In genomic region chr6:108330806-108331205, GRCh38 we compare ENCODE assay signal across 25 cellular contexts. TPM values are rescaled to one million over a fixed set of nuclear protein-coding genes. Genes with fewer than 3 reads are reported as not detected.
DNase-seq lines count a peak whose midpoint lies in the region; ATAC-seq, FAIRE-seq and TF ChIP-seq lines count a peak whose summit lies in the region.
"Had no signal": no experiment of that assay in that cellular context is flagged by ENCODE, and none has a peak within 500 bp of the region (broad histone marks: within the 10 kb centered on the region; RNA-seq: fewer than 3 reads in every experiment).

No MANE protein-coding gene starts in this region.

- CTCF ChIA-PET in HepG2 (lab: Yijun Ruan, JAX; ENCODE audit: low intra/inter-chr PET ratio, low total read pairs), result no interaction called here

- H3K4me3 ChIP-seq in HepG2 (replicated peaks in 1 of 3; ENCODE audit: insufficient read depth in 1 of 3, low read depth in 2 of 3, low read length in 3 of 3) (no peak overlapping the region), right lobe of liver (no peak overlapping the region), ascending aorta (no peak overlapping the region)
- H3K4me3 ChIP-seq: BLaER1 treated with 17β-estradiol and CSF1 and Interleukin-3, amounts not matched to agents 10 nM and 100 nM; GM23338 had no signal

- in situ Hi-C loops in HepG2 (cut with HindIII; ENCODE audit: extremely low pct_ligation_motif_present, low pct_unique_long_range_greater_than_20kb), result no loop called here

- H4K20me1 ChIP-seq in HepG2 (ENCODE audit: insufficient read depth, low read length), result no peaks in the 10 kb centered on the region
- H4K20me1 ChIP-seq: BLaER1 treated with 17β-estradiol and CSF1 and Interleukin-3, amounts not matched to agents 10 nM and 100 nM had no signal

- H3K27me3 ChIP-seq in HepG2 (ENCODE audit: control insufficient read depth in 1 of 2, insufficient read depth in 2 of 2, low read length in 2 of 2) (no peaks in the 10 kb centered on the region; a peak in 1 of 5 replicates), right lobe of liver (no peaks in the 10 kb centered on the region), ascending aorta (no peaks in the 10 kb centered on the region)
- H3K27me3 ChIP-seq: BE2C; BLaER1 treated with 17β-estradiol and CSF1 and Interleukin-3, amounts not matched to agents 10 nM and 100 nM had no signal

- H3K9ac ChIP-seq in HepG2 (ENCODE audit: insufficient read depth, low read depth, low read length), result no peak overlapping the region
- H3K9ac ChIP-seq: BLaER1 treated with 17β-estradiol and CSF1 and Interleukin-3, amounts not matched to agents 10 nM and 100 nM had no signal

- H3K4me1 ChIP-seq in HepG2 (ENCODE audit: insufficient read depth, low read length), result no peaks in the 10 kb centered on the region
- no peaks in the 10 kb centered on the region for H3K4me1 ChIP-seq in right lobe of liver
- H3K4me1 ChIP-seq in ascending aorta, result no peaks in the 10 kb centered on the region
- H3K4me1 ChIP-seq: BE2C; BLaER1 treated with 17β-estradiol and CSF1 and Interleukin-3, amounts not matched to agents 10 nM and 100 nM had no signal

- H3K36me3 ChIP-seq in HepG2 (replicated peaks in 1 of 2; ENCODE audit: control insufficient read depth in 1 of 2, insufficient read depth in 2 of 2, low read length in 2 of 2) (peaks cover 1 to 12% of the 10 kb centered on the region in 2 experiments; a peak in 1 of 5 replicates), right lobe of liver (no peaks in the 10 kb centered on the region), ascending aorta (peaks cover 0 to 10% of the 10 kb centered on the region in 2 donors)
- H3K36me3 ChIP-seq: BE2C had no signal

- TF ChIP-seq CTCF in HepG2 (CRISPR knock-in tag; IDR thresholded peaks at IDR 0.05) (no peak), right lobe of liver (IDR thresholded peaks at IDR 0.05) (no peak), ascending aorta (IDR thresholded peaks at IDR 0.05) (no peak)

- no TSS peak for BruUV-seq in HepG2 (replicated peaks; lab: Mats Ljungman, UMichigan)

- WGBS in HepG2 (ENCODE audit: low lambda C conversion rate), result 100% methylated on average over 2 of the region's 2 CpGs
- WGBS in right lobe of liver (ENCODE audit: insufficient coverage, low coverage, low lambda C conversion rate, missing lambda C conversion rate), result 97% methylated on average over 2 of the region's 2 CpGs

- TF ChIP-seq RAD21 in HepG2 (CRISPR knock-in tag; IDR thresholded peaks at IDR 0.05), result no peak

- POLR2A ChIA-PET in HepG2 (lab: Yijun Ruan, JAX), result no interaction called here

- TF ChIP-seq EP300 in HepG2 (IDR thresholded peaks at IDR 0.05; ENCODE audit: low read depth in 2 of 2, low read length in 2 of 2) (no peak), HepG2 (CRISPR knock-in tag; IDR thresholded peaks at IDR 0.05; ENCODE audit: borderline replicate concordance) (no peak)

- no peak overlapping the region for H3K27ac ChIP-seq in HepG2 (ENCODE audit: extremely low read length, insufficient read depth, low read length)
- H3K27ac ChIP-seq in right lobe of liver, result no peak overlapping the region
- H3K27ac ChIP-seq in ascending aorta, result no peak overlapping the region
- H3K27ac ChIP-seq: 22Rv1; BLaER1 treated with 17β-estradiol and CSF1 and Interleukin-3, amounts not matched to agents 10 nM and 100 nM had no signal

- intact Hi-C loops in HepG2 (cut with micrococcal nuclease; ENCODE audit: unreplicated experiment), result no loop called here
- intact Hi-C loops in right lobe of liver (cut with DNase I), result no loop called here
- intact Hi-C loops in left colon (cut with DNase I, micrococcal nuclease), result no loop called here
- intact Hi-C loops in ascending aorta (cut with DNase I), result no loop called here

- ATAC-seq in HepG2, result no peak
- no peak for ATAC-seq in right lobe of liver
- ATAC-seq in left colon, result peak; percentile 81
- ATAC-seq in HG03039 (IDR thresholded peaks at IDR 0.05; ENCODE audit: unreplicated experiment), result no peak
- ATAC-seq in GM19397 (IDR thresholded peaks at IDR 0.05; ENCODE audit: unreplicated experiment), result no peak
- no peak for ATAC-seq in GM21381 (IDR thresholded peaks at IDR 0.05; ENCODE audit: unreplicated experiment)
- ATAC-seq: GM23338, HCT116 had no signal

- TF ChIP-seq POLR2A in HepG2 (IDR thresholded peaks at IDR 0.05; ENCODE audit: insufficient read depth in 1 of 2, low read depth in 2 of 2, low read length in 2 of 2) (no peak), right lobe of liver (IDR thresholded peaks at IDR 0.05) (no peak)

- H3K9me3 ChIP-seq in HepG2 (ENCODE audit: low read length), result no peaks in the 10 kb centered on the region
- H3K9me3 ChIP-seq in right lobe of liver, result no peaks in the 10 kb centered on the region
- no peaks in the 10 kb centered on the region for H3K9me3 ChIP-seq in ascending aorta
- H3K9me3 ChIP-seq: BE2C had no signal

- DNase-seq in HepG2 (ENCODE audit: low spot score) (no peak), right lobe of liver (no peak), frontal cortex (ENCODE audit: low spot score in 2 of 2) (no peak), left colon (no peak), ascending aorta (ENCODE audit: low spot score in 2 of 2) (no peak)
- DNase-seq: AML-193; BE2C; CD4-positive, alpha-beta T cell; CD8-positive, alpha-beta memory T cell; DMS 273 treated with DMSO at 0.1 percent for 48 hours; DMS79; EL; GF-D8; H9; HFFc6 had no signal

- H3K79me2 ChIP-seq in HepG2 (ENCODE audit: insufficient read depth, low read length), result no peaks in the 10 kb centered on the region

- no peak overlapping the region for H3K4me2 ChIP-seq in HepG2 (ENCODE audit: low read depth, low read length)
- H3K4me2 ChIP-seq: BLaER1 treated with 17β-estradiol and CSF1 and Interleukin-3, amounts not matched to agents 10 nM and 100 nM; GM23338 had no signal

- H2AFZ ChIP-seq in HepG2 (ENCODE audit: low read length), result no peak overlapping the region
- H2AFZ ChIP-seq: GM23338 had no signal

- no peak for FAIRE-seq in HepG2 (lab: Jason Lieb, UNC)
- peak; percentile 21 for FAIRE-seq in frontal cortex (lab: Jason Lieb, UNC)
- FAIRE-seq: A204.1, D721Med, GM12891 had no signal

TF ChIP-seq in HepG2, 621 proteins besides CTCF, POLR2A, EP300 and RAD21 (continues in another document):
- TF ChIP-seq SP2 (CRISPR knock-in tag; IDR thresholded peaks at IDR 0.05) (no peak), MTERF4 (CRISPR knock-in tag; IDR thresholded peaks at IDR 0.05) (no peak), ZNF550 (CRISPR knock-in tag; IDR thresholded peaks at IDR 0.05; ENCODE audit: borderline replicate concordance) (no peak), LBX2 (CRISPR knock-in tag; IDR thresholded peaks at IDR 0.05; ENCODE audit: borderline replicate concordance) (no peak), ZNF770 (CRISPR knock-in tag; IDR thresholded peaks at IDR 0.05) (peak; percentile 14; the same call in 1 of the 2 replicates)

RNA-seq across cellular contexts. Expression of gene AFG1L, which starts 36.0 kb away (rescaled TPM):
- total RNA-seq in HepG2 (2016; rRNA removed; fragmentation: Illumina TruSeq; extraction: Trizol), result 14.0 and 18.1 TPM in 2 replicates
- total RNA-seq in HepG2 (2016; cell fraction: cytosol; rRNA removed; fragmentation: Illumina TruSeq; extraction: Trizol; ENCODE audit: low read depth), result 21.2 and 28.6 TPM in 2 replicates
- total RNA-seq in HepG2 (2016; cell fraction: insoluble cytoplasmic fraction; rRNA removed; fragmentation: Illumina TruSeq; extraction: Trizol), result 12.7 and 18.1 TPM in 2 replicates
- total RNA-seq in HepG2 (2016; cell fraction: membrane; rRNA removed; fragmentation: Illumina TruSeq; extraction: Trizol), result 9.7 and 11.2 TPM in 2 replicates
- 16.6 and 19.1 TPM in 2 replicates for total RNA-seq in HepG2 (2016; cell fraction: nucleus; rRNA removed; fragmentation: Illumina TruSeq; extraction: Trizol)
- polyA plus RNA-seq in HepG2 (2011; rRNA removed), result 1.3 and 3.1 TPM in 2 replicates
- polyA plus RNA-seq in HepG2 (2011; cell fraction: cytosol; rRNA removed), result 0.93 and 1.0 TPM in 2 replicates
- 1.2 and 2.7 TPM in 2 replicates for polyA plus RNA-seq in HepG2 (2011; cell fraction: nucleus; rRNA removed)
- polyA plus RNA-seq in HepG2 (2012), result 1.7 and 4.7 TPM in 2 replicates
- 1.9 and 2.2 TPM in 2 replicates for polyA plus RNA-seq in HepG2 (2016; cell fraction: cytosol; fragmentation: Illumina TruSeq; extraction: Trizol; ENCODE audit: low read depth)
- polyA plus RNA-seq in HepG2 (2016; cell fraction: insoluble cytoplasmic fraction; fragmentation: Illumina TruSeq; extraction: Trizol; ENCODE audit: low read depth), result 11.2 and 14.7 TPM in 2 replicates
- polyA plus RNA-seq in HepG2 (2016; cell fraction: membrane; fragmentation: Illumina TruSeq; extraction: Trizol; ENCODE audit: low read depth), result 1.6 and 2.8 TPM in 2 replicates
- 8.1 and 8.4 TPM in 2 replicates for polyA plus RNA-seq in HepG2 (2016; cell fraction: nucleus; fragmentation: Illumina TruSeq; extraction: Trizol; ENCODE audit: insufficient read depth, low read depth)
- 7.2 and 9.6 TPM in 2 replicates for polyA minus RNA-seq in HepG2 (2011; rRNA and poly(A)+ RNA removed; ENCODE audit: low replicate concordance)
- 6.4 and 9.8 TPM in 2 replicates for polyA minus RNA-seq in HepG2 (2011; cell fraction: cytosol; rRNA and poly(A)+ RNA removed)
- polyA minus RNA-seq in HepG2 (2011; cell fraction: nucleus; rRNA and poly(A)+ RNA removed), result 11.4 and 25.8 TPM in 2 replicates
- 1 to 10 TPM; 1.5 to 5.6 (median 4.6) TPM for total RNA-seq in right lobe of liver
- 10.2 TPM for total RNA-seq in frontal cortex
- total RNA-seq in left colon, result 10 to 100 TPM in 1 of 2 donors, 1 to 10 TPM in 1; 9.0 to 10.6 TPM
- total RNA-seq in ascending aorta, result 0.53 TPM
